Comparison of ENCODE assay signal across 1 cellular context in genomic region chr7:11082552-11083213, GRCh38.
TF ChIP-seq lines count a peak whose summit lies in the region.

No MANE protein-coding gene starts in this region.

TF ChIP-seq in IMR-90, 13 proteins besides CTCF, POLR2A, EP300 and RAD21:
- no peak for TF ChIP-seq ELK1 (IDR thresholded peaks at IDR 0.05; ENCODE audit: borderline replicate concordance, low read depth, low read length)
- TF ChIP-seq RFX5 (IDR thresholded peaks at IDR 0.05; ENCODE audit: low read depth, low read length): no peak
- TF ChIP-seq RCOR1 (IDR thresholded peaks at IDR 0.05; ENCODE audit: insufficient replicate concordance, low read length): no peak
- no peak for TF ChIP-seq NFE2L2 (IDR thresholded peaks at IDR 0.05; ENCODE audit: low read depth, low read length)
- TF ChIP-seq MAZ (IDR thresholded peaks at IDR 0.05; ENCODE audit: borderline replicate concordance, low read depth, low read length): no peak
- no peak for TF ChIP-seq SMC3 (IDR thresholded peaks at IDR 0.05; ENCODE audit: low read depth, low read length)
- no peak for TF ChIP-seq USF2 (IDR thresholded peaks at IDR 0.05; ENCODE audit: low read depth, low read length)
- TF ChIP-seq CEBPB (IDR thresholded peaks at IDR 0.05; ENCODE audit: low read depth, low read length): no peak
